ENCODE assay signal across 8 cellular contexts in the genomic region with DNA sequence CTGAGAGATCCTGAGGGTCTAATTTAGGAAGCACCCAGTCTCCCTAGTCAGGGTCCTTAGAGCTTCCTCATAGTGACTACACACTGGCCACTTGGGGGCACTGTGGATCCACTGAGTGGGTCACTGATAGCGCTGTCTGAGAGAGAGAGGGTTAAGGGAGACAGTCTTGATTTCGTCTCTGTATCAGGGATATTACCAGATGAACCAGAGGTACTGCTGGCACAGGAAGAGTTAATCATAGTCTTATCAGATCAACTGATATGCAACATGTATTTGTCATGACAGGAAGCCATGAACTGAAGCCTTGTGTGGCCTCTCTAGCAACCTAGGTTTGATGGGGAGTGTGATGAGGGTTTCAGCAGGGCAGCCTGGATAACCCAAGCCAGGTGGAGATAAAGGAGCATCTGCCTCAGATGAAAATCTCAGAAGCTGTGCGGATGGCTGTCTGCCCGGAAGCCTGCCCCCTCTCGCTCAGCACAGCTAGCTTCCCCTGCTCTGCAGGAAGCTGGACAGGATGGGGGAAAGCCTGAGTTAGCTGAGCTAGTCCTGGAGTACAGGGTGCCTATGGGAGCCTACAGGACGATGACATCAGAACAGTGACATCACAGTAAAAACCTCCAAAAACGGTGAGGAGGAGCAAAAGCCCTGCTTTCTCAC.
DNase-seq lines count a peak whose midpoint lies in the region; ATAC-seq and TF ChIP-seq lines count a peak whose summit lies in the region.

No MANE protein-coding gene starts in this region.

- no peaks in the 10 kb centered on the region for H3K9me3 Mint-ChIP-seq in central memory CD8-positive, alpha-beta T cell

- no peaks in the 10 kb centered on the region for H3K9me3 ChIP-seq in heart left ventricle
- H3K9me3 ChIP-seq in mesenchymal stem cell (ENCODE audit: control insufficient read depth, low read length) = no peaks in the 10 kb centered on the region

- H3K27ac ChIP-seq in heart left ventricle (no peak overlapping the region), mesenchymal stem cell (ENCODE audit: low read length, poor library complexity, severe bottlenecking) (no peak overlapping the region)

- no peaks in the 10 kb centered on the region for H3K36me3 ChIP-seq in heart left ventricle
- no peaks in the 10 kb centered on the region for H3K36me3 ChIP-seq in mesenchymal stem cell (ENCODE audit: control insufficient read depth in 1 of 2, insufficient read depth in 2 of 2, low read depth in 1 of 2, low read length in 2 of 2)

- H3K79me1 ChIP-seq in mesenchymal stem cell (replicated peaks; ENCODE audit: low read length, poor library complexity, severe bottlenecking) = no peaks in the 10 kb centered on the region

- no peak overlapping the region for H3K4me3 ChIP-seq in heart left ventricle
- H3K4me3 ChIP-seq in mesenchymal stem cell (ENCODE audit: insufficient read depth in 1 of 2, low read depth in 1 of 2, low read length in 2 of 2) = no peak overlapping the region

- H2BK12ac ChIP-seq in mesenchymal stem cell (ENCODE audit: low read length in 2 of 2) = no peak overlapping the region

- H2AK5ac ChIP-seq in mesenchymal stem cell (ENCODE audit: low read length, severe bottlenecking) = no peak overlapping the region

- H4K91ac ChIP-seq in mesenchymal stem cell (ENCODE audit: low read length) = no peak overlapping the region

- H3K18ac ChIP-seq in mesenchymal stem cell (ENCODE audit: low read depth in 1 of 2, low read length in 2 of 2) = no peak overlapping the region

- H3K4me1 ChIP-seq in heart left ventricle (peaks cover 0 to 5% (median 0%) of the 10 kb centered on the region in 12 donors), mesenchymal stem cell (ENCODE audit: control insufficient read depth, insufficient read depth, low read depth, low read length) (peaks cover 5% of the 10 kb centered on the region)

- H2BK120ac ChIP-seq in mesenchymal stem cell (ENCODE audit: low read depth, low read length) = no peak overlapping the region

- no peak overlapping the region for H2BK15ac ChIP-seq in mesenchymal stem cell (ENCODE audit: low read depth, poor library complexity, severe bottlenecking)

- peak overlapping the region; percentile 42 for H3K4me3 Mint-ChIP-seq in central memory CD8-positive, alpha-beta T cell

- no peak overlapping the region for H3K4me2 ChIP-seq in mesenchymal stem cell (ENCODE audit: low read length, poor library complexity, severe bottlenecking)

- peaks cover 8% of the 10 kb centered on the region for H3K27me3 Mint-ChIP-seq in central memory CD8-positive, alpha-beta T cell

- H3K23ac ChIP-seq in mesenchymal stem cell (ENCODE audit: low read length in 2 of 2) = no peak overlapping the region

- no peaks in the 10 kb centered on the region for H3K36me3 Mint-ChIP-seq in central memory CD8-positive, alpha-beta T cell (ENCODE audit: insufficient read depth)

- H3K14ac ChIP-seq in mesenchymal stem cell (ENCODE audit: low read length in 2 of 2) = no peak overlapping the region

- H3K9ac ChIP-seq in mesenchymal stem cell (ENCODE audit: low read length) = peak overlapping the region; percentile 6

- intact Hi-C loops in heart left ventricle (cut with DNase I) (no loop called here), Right ventricle myocardium inferior (cut with DNase I) (no loop called here)

- H3K27me3 ChIP-seq in heart left ventricle = peaks cover 0 to 23% (median 0%) of the 10 kb centered on the region in 9 donors
- peaks cover 0 to 7% of the 10 kb centered on the region in 2 experiments for H3K27me3 ChIP-seq in mesenchymal stem cell (ENCODE audit: control insufficient read depth in 1 of 2, insufficient read depth in 1 of 2, low read length in 2 of 2)

- WGBS in heart left ventricle, 4 donors = 0 to 11% (median 7%) methylated on average over 5 to 7 of the region's 7 CpGs
- 24% methylated on average over 7 of the region's 7 CpGs for WGBS in mesenchymal stem cell

- peak in 2 of 4 donors; percentile 63 to 80 for ATAC-seq in heart left ventricle
- no peak for ATAC-seq in Right ventricle myocardium inferior
- peak; percentile 90 for ATAC-seq in HG02763 (IDR thresholded peaks at IDR 0.05; ENCODE audit: unreplicated experiment)
- ATAC-seq in central memory CD8-positive, alpha-beta T cell (replicated peaks; ENCODE audit: extremely low read depth, poor library complexity, severe bottlenecking) = peak; percentile 84

- H2AFZ ChIP-seq in mesenchymal stem cell (ENCODE audit: low read depth, low read length) = peak overlapping the region; percentile 19

- DNase-seq in heart left ventricle (no peak), Right ventricle myocardium inferior (ENCODE audit: missing footprints) (no peak), NCI-H1694 (lab: John Stamatoyannopoulos, UW) (peak; percentile 13), mesenchymal stem cell (peak; percentile 83)
- DNase-seq in activated CD4-positive, CD25-positive, alpha-beta regulatory T cell treated with anti-CD3 and anti-CD28 coated beads, Interleukin-2, amount 50 U/mL, for 16 hours (ENCODE audit: low read depth, low spot score) = peak; percentile 46
- peak; percentile 23 for DNase-seq in central memory CD8-positive, alpha-beta T cell (ENCODE audit: low spot score in 2 of 2)
- peak; percentile 25 to 42 for DNase-seq in stimulated activated CD8-positive, alpha-beta memory T cell treated with anti-CD3 and anti-CD28 coated beads, Interleukin-4, amount 100 ng/mL, for 1 hour (ENCODE audit: low read depth in 2 of 2, low spot score in 1 of 2)

- TF ChIP-seq POLR2A in heart left ventricle (IDR thresholded peaks at IDR 0.05) = no peak

- no peak overlapping the region for H2BK5ac ChIP-seq in mesenchymal stem cell (ENCODE audit: low read depth, low read length, poor library complexity, severe bottlenecking)

- no peak overlapping the region for H4K8ac ChIP-seq in mesenchymal stem cell (ENCODE audit: low read length)

- H3K4me1 Mint-ChIP-seq in central memory CD8-positive, alpha-beta T cell = peaks cover 11% of the 10 kb centered on the region

- H3K4ac ChIP-seq in mesenchymal stem cell (ENCODE audit: low read depth in 1 of 2, low read length in 2 of 2) = no peak overlapping the region

- no peak overlapping the region for H3K27ac Mint-ChIP-seq in central memory CD8-positive, alpha-beta T cell (ENCODE audit: low read depth)

- TF ChIP-seq CTCF in heart left ventricle (IDR thresholded peaks at IDR 0.05) = peak in 11 of 12 donors; percentile 28 to 69 (median 42)

Comparison
In these comparisons a context has a peak if more than half of its experiments do, and no peak if none do; other contexts are left out.
1. DNase-seq: peak in NCI-H1694 (single experiment), activated CD4-positive, CD25-positive, alpha-beta regulatory T cell treated with anti-CD3 and anti-CD28 coated beads, Interleukin-2, amount 50 U/mL, for 16 hours (single experiment), central memory CD8-positive, alpha-beta T cell (2 of 2), mesenchymal stem cell (single experiment) and stimulated activated CD8-positive, alpha-beta memory T cell treated with anti-CD3 and anti-CD28 coated beads, Interleukin-4, amount 100 ng/mL, for 1 hour (2 of 2); none in heart left ventricle (0 of 5) and Right ventricle myocardium inferior (single experiment).